ENCODE assay signal across 23 cellular contexts in genomic region chr15:99399612-99400011, GRCh38.
"Had no signal": no experiment of that assay in that cellular context is flagged by ENCODE, and none has a peak within 500 bp of the region (broad histone marks: within the 10 kb centered on the region; RNA-seq: fewer than 3 reads in every experiment).

No MANE protein-coding gene starts in this region.

- H3K4me3 ChIP-seq: adrenal gland, esophagus squamous epithelium, mucosa of descending colon, spleen had no signal

- H3K4me1 Mint-ChIP-seq: activated CD4-positive, alpha-beta T cell treated with anti-CD3 and anti-CD28 coated beads for 36 hours; memory B cell had no signal

- ATAC-seq: activated CD4-positive, alpha-beta T cell treated with anti-CD3 and anti-CD28 coated beads for 36 hours; activated naive CD4-positive, alpha-beta T cell treated with anti-CD3 and anti-CD28 coated beads, Interleukin-2, amount 50 U/mL, for 72 hours; foreskin keratinocyte; left ventricle myocardium superior; mucosa of descending colon; stimulated activated naive B cell treated with anti-CD40 and anti-IgM and Interleukin-4, amounts not matched to agents 10 μg/mL and 1 μg/mL and 100 μg/mL, for 72 hours had no signal

- H3K27me3 ChIP-seq: adrenal gland, esophagus squamous epithelium, foreskin keratinocyte, spleen had no signal

- FAIRE-seq: endothelial cell of umbilical vein, keratinocyte, TTC549 had no signal

- H3K9me3 ChIP-seq: adrenal gland, esophagus squamous epithelium, mucosa of descending colon had no signal

- DNase-seq: activated CD4-positive, alpha-beta T cell treated with anti-CD3 and anti-CD28 coated beads for 36 hours; activated CD4-positive, alpha-beta T cell treated with anti-CD3 and anti-CD28 coated beads, Interleukin-2, amount 50 U/mL, for 48 hours; activated gamma-delta T cell treated with Interleukin-2 at 50 U/mL for 16 hours; activated T-cell treated with anti-CD3 and anti-CD28 coated beads for 4 hours; adrenal gland; dermis blood vessel endothelial cell; effector memory CD4-positive, alpha-beta T cell; esophagus squamous epithelium; foreskin keratinocyte; hippocampal formation; left ventricle myocardium superior; mucosa of descending colon; naive B cell; spleen; stimulated activated naive B cell treated with anti-CD40 and anti-IgM and Interleukin-4, amounts not matched to agents 10 μg/mL and 1 μg/mL and 100 μg/mL, for 72 hours had no signal

- H3K9me3 Mint-ChIP-seq: memory B cell had no signal

- H3K27ac ChIP-seq: adrenal gland, esophagus squamous epithelium, foreskin keratinocyte, parathyroid adenoma, spleen had no signal

- H3K27ac Mint-ChIP-seq: activated CD4-positive, alpha-beta T cell treated with anti-CD3 and anti-CD28 coated beads for 36 hours; activated naive CD4-positive, alpha-beta T cell treated with anti-CD3 and anti-CD28 coated beads, Interleukin-2, amount 50 U/mL, for 72 hours; activated T-helper 1 cell treated with anti-CD3 and anti-CD28 coated beads, Interleukin-12 subunit alpha, Interleukin-12 subunit beta, Interleukin-2, Interleukin-4 antibody, amounts not matched to agents 30 ng/mL and 10 ng/mL and 1 ng/mL, durations not matched to agents 14 hours and 24 hours and 36 hours; memory B cell; stimulated activated naive B cell treated with anti-CD40 and anti-IgM and Interleukin-4, amounts not matched to agents 10 μg/mL and 1 μg/mL and 100 μg/mL, for 72 hours; T-helper 2 cell treated with Interferon-gamma antibody and Interleukin-4, amounts not matched to agents 5 μg/mL and 100 μg/mL, for 36 hours had no signal

- H3K27me3 Mint-ChIP-seq: memory B cell; stimulated activated naive B cell treated with anti-CD40 and anti-IgM and Interleukin-4, amounts not matched to agents 10 μg/mL and 1 μg/mL and 100 μg/mL, for 72 hours had no signal

- H3K36me3 Mint-ChIP-seq: memory B cell; naive B cell; stimulated activated naive B cell treated with anti-CD40 and anti-IgM and Interleukin-4, amounts not matched to agents 10 μg/mL and 1 μg/mL and 100 μg/mL, for 72 hours had no signal

- H3K4me1 ChIP-seq: adrenal gland, foreskin keratinocyte, parathyroid adenoma, spleen had no signal

- H3K36me3 ChIP-seq: adrenal gland, esophagus squamous epithelium, spleen had no signal

- H3K4me3 Mint-ChIP-seq: activated CD4-positive, alpha-beta T cell treated with anti-CD3 and anti-CD28 coated beads for 36 hours; activated T-helper 1 cell treated with anti-CD3 and anti-CD28 coated beads, Interleukin-12 subunit alpha, Interleukin-12 subunit beta, Interleukin-2, Interleukin-4 antibody, amounts not matched to agents 30 ng/mL and 10 ng/mL and 1 ng/mL, durations not matched to agents 14 hours and 24 hours and 36 hours; memory B cell; stimulated activated naive B cell treated with anti-CD40 and anti-IgM and Interleukin-4, amounts not matched to agents 10 μg/mL and 1 μg/mL and 100 μg/mL, for 72 hours; T-helper 2 cell treated with Interferon-gamma antibody and Interleukin-4, amounts not matched to agents 5 μg/mL and 100 μg/mL, for 36 hours had no signal
